8 cellular contexts compared by ENCODE assay signal in genomic region chr12:85036736-85037135, GRCh38. TPM values are rescaled to one million over a fixed set of nuclear protein-coding genes. Genes with fewer than 3 reads are reported as not detected.
DNase-seq lines count a peak whose midpoint lies in the region; ATAC-seq, FAIRE-seq and TF ChIP-seq lines count a peak whose summit lies in the region.

No MANE protein-coding gene starts in this region.

- peaks cover 6% of the 10 kb centered on the region for H3K27me3 Mint-ChIP-seq in activated naive CD8-positive, alpha-beta T cell treated with anti-CD3 and anti-CD28 coated beads, Interleukin-2, amount 10 ng/mL, durations not matched to agents 7 days and 5 days

- H3K9ac ChIP-seq in mesendoderm (ENCODE audit: low read length) = no peak overlapping the region

- H4K5ac ChIP-seq in mesendoderm (ENCODE audit: low read length) = no peak overlapping the region

- H3K4ac ChIP-seq in mesendoderm (ENCODE audit: low read depth, low read length) = no peak overlapping the region

- 100% methylated on average over 1 of the region's 3 CpGs for whole genome bisulfite sequencing in mesendoderm (ENCODE audit: extremely low coverage, insufficient coverage, low lambda C conversion rate)

- H2BK15ac ChIP-seq in mesendoderm (replicated peaks; ENCODE audit: low read depth) = no peak overlapping the region

- H3K79me2 ChIP-seq in mesendoderm (ENCODE audit: control insufficient read depth, insufficient read depth, low read length) = no peaks in the 10 kb centered on the region

- CTCF ChIA-PET in HEK293 (lab: Yijun Ruan, JAX) = interaction anchor here (1.2 to 1.3 kb wide), 2 partner anchors 162 to 193 kb away, joined by 4 read pairs; no protein-coding TSS in a partner anchor

- H3K36me3 ChIP-seq in HEK293 (ENCODE audit: control insufficient read depth in 2 of 2, insufficient read depth in 1 of 2, low read length in 2 of 2) = no peaks in the 10 kb centered on the region
- H3K36me3 ChIP-seq in mesendoderm (ENCODE audit: control insufficient read depth, insufficient read depth, low read length) = no peaks in the 10 kb centered on the region
- no peaks in the 10 kb centered on the region for H3K36me3 ChIP-seq in ascending aorta

- H4K8ac ChIP-seq in mesendoderm (ENCODE audit: low read depth, low read length) = no peak overlapping the region

- H2BK120ac ChIP-seq in mesendoderm (ENCODE audit: low read depth, low read length) = no peak overlapping the region

- POLR2A ChIA-PET in HEK293 (lab: Yijun Ruan, JAX) = interaction anchor here (1.4 kb wide), 1 partner anchor 126 kb away, joined by 4 read pairs; no protein-coding TSS in a partner anchor
- POLR2A ChIA-PET in activated naive CD8-positive, alpha-beta T cell treated with anti-CD3 and anti-CD28 coated beads, Interleukin-2, amount 10 ng/mL, durations not matched to agents 7 days and 5 days (lab: Charles Lee) = no interaction called here

- no peak overlapping the region for H2BK5ac ChIP-seq in mesendoderm (ENCODE audit: low read length)

- in situ Hi-C loops in ACHN (cut with HindIII; ENCODE audit: low pct_ligation_motif_present, low pct_unique_long_range_greater_than_20kb, low sequenced_read_pairs) = loop anchor here (25.0 kb wide), 1 partner anchor 149 kb away; no protein-coding TSS in a partner anchor

- no peak overlapping the region for H3K27ac Mint-ChIP-seq in activated naive CD8-positive, alpha-beta T cell treated with anti-CD3 and anti-CD28 coated beads, Interleukin-2, amount 10 ng/mL, durations not matched to agents 7 days and 5 days

- H3K56ac ChIP-seq in mesendoderm (ENCODE audit: low read length) = no peak overlapping the region

- peak overlapping the region; percentile 73 for H3K4me2 ChIP-seq in mesendoderm (ENCODE audit: low read length)

- no peaks in the 10 kb centered on the region for H3K9me3 Mint-ChIP-seq in activated naive CD8-positive, alpha-beta T cell treated with anti-CD3 and anti-CD28 coated beads, Interleukin-2, amount 10 ng/mL, durations not matched to agents 7 days and 5 days

- no peaks in the 10 kb centered on the region for H3K9me3 ChIP-seq in HEK293 (ENCODE audit: control insufficient read depth, insufficient read depth, low read depth, low read length)
- H3K9me3 ChIP-seq in ascending aorta = no peaks in the 10 kb centered on the region

- ATAC-seq in activated naive CD8-positive, alpha-beta T cell treated with anti-CD3 and anti-CD28 coated beads, Interleukin-2, amount 10 ng/mL, durations not matched to agents 7 days and 5 days (ENCODE audit: low read depth) = no peak
- no peak for ATAC-seq in GM21825 (IDR thresholded peaks at IDR 0.05; ENCODE audit: unreplicated experiment)

- H2AK5ac ChIP-seq in mesendoderm (ENCODE audit: low read length) = no peak overlapping the region

- H3K27ac ChIP-seq in HEK293 (ENCODE audit: extremely low read depth, low read depth, low read length) = no peak overlapping the region
- H3K27ac ChIP-seq in mesendoderm (ENCODE audit: low read depth, low read length) = no peak overlapping the region
- H3K27ac ChIP-seq in ascending aorta = no peak overlapping the region

- DNase-seq in ACHN (peak; percentile 42), mesendoderm (peak; percentile 7), D721Med (ENCODE audit: insufficient read length, low spot score) (no peak), ascending aorta (ENCODE audit: low spot score in 2 of 2) (no peak), urothelium cell line (ENCODE audit: low spot score) (no peak)
- no peak for DNase-seq in activated naive CD8-positive, alpha-beta T cell treated with anti-CD3 and anti-CD28 coated beads, Interleukin-2, amount 10 ng/mL, durations not matched to agents 7 days and 5 days

- H3K4me3 Mint-ChIP-seq in activated naive CD8-positive, alpha-beta T cell treated with anti-CD3 and anti-CD28 coated beads, Interleukin-2, amount 10 ng/mL, durations not matched to agents 7 days and 5 days = peak overlapping the region; percentile 75

- H3K4me1 ChIP-seq in HEK293 (ENCODE audit: control insufficient read depth, insufficient read depth, low read length) (no peaks in the 10 kb centered on the region), mesendoderm (ENCODE audit: control insufficient read depth, low read depth, low read length) (no peaks in the 10 kb centered on the region), ascending aorta (no peaks in the 10 kb centered on the region)

- peaks cover 1% of the 10 kb centered on the region for H3K4me1 Mint-ChIP-seq in activated naive CD8-positive, alpha-beta T cell treated with anti-CD3 and anti-CD28 coated beads, Interleukin-2, amount 10 ng/mL, durations not matched to agents 7 days and 5 days

- H3K79me1 ChIP-seq in mesendoderm (ENCODE audit: low read length) = no peaks in the 10 kb centered on the region

- H3K4me3 ChIP-seq in HEK293 (ENCODE audit: low read depth, low read length) = peak overlapping the region; percentile 78
- H3K4me3 ChIP-seq in mesendoderm (ENCODE audit: low read length) = no peak overlapping the region
- H3K4me3 ChIP-seq in ascending aorta = peak overlapping the region in 1 of 2 donors; percentile 50

- H3K27me3 ChIP-seq in mesendoderm (ENCODE audit: insufficient read depth, low read length, poor library complexity) (no peaks in the 10 kb centered on the region), ascending aorta (no peaks in the 10 kb centered on the region)

- no peak overlapping the region for H3K18ac ChIP-seq in mesendoderm (ENCODE audit: low read length)

- no peaks in the 10 kb centered on the region for H3K36me3 Mint-ChIP-seq in activated naive CD8-positive, alpha-beta T cell treated with anti-CD3 and anti-CD28 coated beads, Interleukin-2, amount 10 ng/mL, durations not matched to agents 7 days and 5 days

- intact Hi-C loops in ascending aorta (cut with DNase I) = no loop called here

- FAIRE-seq in D721Med (lab: Jason Lieb, UNC) (no peak), urothelium cell line (lab: Jason Lieb, UNC) (no peak)

- no peak for TF ChIP-seq CTCF in HEK293 (tag by site-specific recombination; IDR thresholded peaks at IDR 0.05)
- no peak for TF ChIP-seq CTCF in D721Med (IDR thresholded peaks at IDR 0.05; ENCODE audit: insufficient read depth, missing control alignments)
- no peak for TF ChIP-seq CTCF in ascending aorta (IDR thresholded peaks at IDR 0.05)

- H3K23ac ChIP-seq in mesendoderm (ENCODE audit: low read length) = no peak overlapping the region

TF ChIP-seq in HEK293, 187 proteins besides CTCF, POLR2A, EP300 and RAD21:
- no peak for TF ChIP-seq ZNF544 (tag by site-specific recombination; IDR thresholded peaks at IDR 0.05)
- peak; percentile 5 for TF ChIP-seq ZNF335 (tag by site-specific recombination; conservative IDR thresholded peaks at IDR 0.05)

RNA-seq across cellular contexts. Expression of gene LRRIQ1, which starts 0.6 kb away (rescaled TPM):
- total RNA-seq in activated naive CD8-positive, alpha-beta T cell treated with anti-CD3 and anti-CD28 coated beads, Interleukin-2, amount 10 ng/mL, durations not matched to agents 7 days and 5 days = not detected
- 0.93 TPM for polyA plus RNA-seq in mesendoderm (2013, experiment 1 of 2)
- 1.2 TPM for polyA plus RNA-seq in mesendoderm (2013, experiment 2 of 2)
- not detected for total RNA-seq in ascending aorta

RNA-seq across cellular contexts. Expression of gene TSPAN19, which starts 0.7 kb away (rescaled TPM):
- not detected for total RNA-seq in activated naive CD8-positive, alpha-beta T cell treated with anti-CD3 and anti-CD28 coated beads, Interleukin-2, amount 10 ng/mL, durations not matched to agents 7 days and 5 days
- 0.14 TPM for polyA plus RNA-seq in mesendoderm (2013, experiment 1 of 2)
- 0.07 TPM for polyA plus RNA-seq in mesendoderm (2013, experiment 2 of 2)
- not detected for total RNA-seq in ascending aorta

Comparison
In these comparisons a context has a peak if more than half of its experiments do, and no peak if none do; other contexts are left out.
1. DNase-seq: peak in ACHN (single experiment) and mesendoderm (single experiment); none in activated naive CD8-positive, alpha-beta T cell treated with anti-CD3 and anti-CD28 coated beads, Interleukin-2, amount 10 ng/mL, durations not matched to agents 7 days and 5 days (single experiment), D721Med (single experiment), ascending aorta (0 of 2) and urothelium cell line (single experiment).